In genomic region chr10:112958275-112958995, GRCh38 we compare ENCODE assay signal across 13 cellular contexts. TPM values are rescaled to one million over a fixed set of nuclear protein-coding genes. Genes with fewer than 3 reads are reported as not detected.
DNase-seq lines count a peak whose midpoint lies in the region; ATAC-seq, FAIRE-seq and TF ChIP-seq lines count a peak whose summit lies in the region.
"Had no signal": no experiment of that assay in that cellular context is flagged by ENCODE, and none has a peak within 500 bp of the region (broad histone marks: within the 10 kb centered on the region; RNA-seq: fewer than 3 reads in every experiment).

No MANE protein-coding gene starts in this region.

- intact Hi-C loops in mammary epithelial cell (cut with micrococcal nuclease) = no loop called here
- intact Hi-C loops in sigmoid colon (cut with DNase I) = loop anchor here (10.0 kb wide), 1 partner anchor 394 kb away; no protein-coding TSS in a partner anchor

- peaks cover 87% of the 10 kb centered on the region for H3K79me2 ChIP-seq in mammary epithelial cell (ENCODE audit: insufficient read depth, low read length)

- dilution Hi-C loops in mammary epithelial cell (cut with HindIII; ENCODE audit: low sequenced_read_pairs) = no loop called here

- no peaks in the 10 kb centered on the region for H4K20me1 ChIP-seq in mammary epithelial cell (ENCODE audit: insufficient read depth, low read length)

- no peaks in the 10 kb centered on the region for H3K79me1 ChIP-seq in mesenchymal stem cell (replicated peaks; ENCODE audit: low read length, poor library complexity, severe bottlenecking)
- H3K79me1 ChIP-seq in neuronal stem cell (ENCODE audit: low read depth, low read length) = no peaks in the 10 kb centered on the region

- POLR2A ChIA-PET in AG04450 (lab: Yijun Ruan, JAX) = interaction anchor here (0.5 to 1.3 kb wide), 5 partner anchors 8 to 172 kb away, joined by 3 to 9 read pairs (median 3); partner anchors contain the start of gene TCF7L2

- H3K9ac ChIP-seq in mammary epithelial cell (ENCODE audit: insufficient read depth, low read length) (peak overlapping the region; percentile 15), mesenchymal stem cell (ENCODE audit: low read length) (peak overlapping the region; percentile 99), neuronal stem cell (ENCODE audit: low read depth, low read length, poor library complexity) (no peak overlapping the region)

- no peak overlapping the region for H3K4ac ChIP-seq in mesenchymal stem cell (ENCODE audit: low read depth in 1 of 2, low read length in 2 of 2)
- no peak overlapping the region for H3K4ac ChIP-seq in neuronal stem cell (ENCODE audit: low read length)

- H3K14ac ChIP-seq in mesenchymal stem cell (ENCODE audit: low read length in 2 of 2) (peak overlapping the region in 1 of 2 experiments; percentile 80), neuronal stem cell (ENCODE audit: low read length) (no peak overlapping the region)

- CTCF ChIA-PET in AG04450 (lab: Charles Lee) (interaction anchor here (0.7 to 1.2 kb wide), 2 partner anchors 427 to 1980 kb away, joined by 4 read pairs; partner anchors contain the start of gene TRUB1), mammary epithelial cell (lab: Charles Lee; ENCODE audit: low non-redundant PET) (no interaction called here)

- ATAC-seq in GM21360 (IDR thresholded peaks at IDR 0.05; ENCODE audit: unreplicated experiment) = no peak
- ATAC-seq: natural killer cell treated with Interleukin-12 subunit alpha and Interleukin-12 subunit beta and Interleukin-15 and Interleukin-18, amount 100 ng/mL, for 72 hours had no signal

- DNase-seq in AG04450 (ENCODE audit: low read depth, low spot score) = peak; percentile 84
- DNase-seq in HT1080 (ENCODE audit: low read depth) = peak; percentile 71
- DNase-seq in mammary epithelial cell = no peak
- peak; percentile 91 for DNase-seq in mesenchymal stem cell
- no peak for DNase-seq in GM19239 (ENCODE audit: insufficient read length, low spot score)
- DNase-seq in neuronal stem cell (ENCODE audit: low spot score) = no peak
- no peak for DNase-seq in sigmoid colon
- DNase-seq: activated CD4-positive, alpha-beta memory T cell treated with anti-CD3 and anti-CD28 coated beads, Interleukin-2, amount 10 ng/mL, durations not matched to agents 7 days and 5 days; aorta; CD4-positive, CD25-positive, alpha-beta regulatory T cell; NCI-H2081 treated with DMSO at 0.1 percent for 48 hours had no signal

- BruUV-seq in mammary epithelial cell (replicated peaks; lab: Mats Ljungman, UMichigan) = no TSS peak

- H4K8ac ChIP-seq in mesenchymal stem cell (ENCODE audit: low read length) (no peak overlapping the region), neuronal stem cell (ENCODE audit: low read depth, low read length) (no peak overlapping the region)

- H2BK120ac ChIP-seq in mesenchymal stem cell (ENCODE audit: low read depth, low read length) (no peak overlapping the region), neuronal stem cell (ENCODE audit: low read depth, low read length) (no peak overlapping the region)

- H3K4me3 ChIP-seq in AG04450 (ENCODE audit: low read depth, low read length) = 0 out of 2 replicates have a peak overlapping the region, but pooled peaks have one; percentile 2
- H3K4me3 ChIP-seq in mammary epithelial cell (replicated peaks in 1 of 3; ENCODE audit: insufficient read depth in 1 of 3, low read depth in 2 of 3, low read length in 3 of 3) = no peak overlapping the region
- peak overlapping the region in 1 of 2 experiments; percentile 52 for H3K4me3 ChIP-seq in mesenchymal stem cell (ENCODE audit: insufficient read depth in 1 of 2, low read depth in 1 of 2, low read length in 2 of 2)
- H3K4me3 ChIP-seq in neuronal stem cell (ENCODE audit: low read length in 2 of 2) = no peak overlapping the region
- H3K4me3 ChIP-seq in sigmoid colon = no peak overlapping the region

- H4K91ac ChIP-seq in mesenchymal stem cell (ENCODE audit: low read length) (no peak overlapping the region), neuronal stem cell (ENCODE audit: low read depth, low read length, poor library complexity) (no peak overlapping the region)

- H3K9me3 ChIP-seq in AG04450 (ENCODE audit: control insufficient read depth, insufficient read depth, low read length) = no peaks in the 10 kb centered on the region
- no peaks in the 10 kb centered on the region for H3K9me3 ChIP-seq in mammary epithelial cell (replicated peaks; ENCODE audit: insufficient read depth, low read length)
- no peaks in the 10 kb centered on the region for H3K9me3 ChIP-seq in mesenchymal stem cell (ENCODE audit: control insufficient read depth, low read length)
- H3K9me3 ChIP-seq in neuronal stem cell (replicated peaks in 1 of 2; ENCODE audit: control insufficient read depth in 2 of 2, insufficient read depth in 1 of 2, low read depth in 1 of 2, low read length in 2 of 2) = no peaks in the 10 kb centered on the region
- no peaks in the 10 kb centered on the region for H3K9me3 ChIP-seq in sigmoid colon

- H2BK15ac ChIP-seq in mesenchymal stem cell (ENCODE audit: low read depth, poor library complexity, severe bottlenecking) (no peak overlapping the region), neuronal stem cell (ENCODE audit: low read length) (no peak overlapping the region)

- no peak for FAIRE-seq in GM19239 (lab: Jason Lieb, UNC)

- H3K4me2 ChIP-seq in mammary epithelial cell (ENCODE audit: insufficient read depth, low read depth, low read length) (peak overlapping the region; percentile 63), mesenchymal stem cell (ENCODE audit: low read length, poor library complexity, severe bottlenecking) (peak overlapping the region; percentile 71), neuronal stem cell (ENCODE audit: insufficient read depth, low read length, poor library complexity, severe bottlenecking) (no peak overlapping the region)

- no peaks in the 10 kb centered on the region for H3K36me3 ChIP-seq in mammary epithelial cell (ENCODE audit: insufficient read depth, low read length)
- H3K36me3 ChIP-seq in mesenchymal stem cell (ENCODE audit: control insufficient read depth in 1 of 2, insufficient read depth in 2 of 2, low read depth in 1 of 2, low read length in 2 of 2) = no peaks in the 10 kb centered on the region
- peaks cover 0 to 37% of the 10 kb centered on the region in 2 donors for H3K36me3 ChIP-seq in neuronal stem cell (replicated peaks in 1 of 2; ENCODE audit: control insufficient read depth in 2 of 2, insufficient read depth in 2 of 2, low read length in 2 of 2)
- no peaks in the 10 kb centered on the region for H3K36me3 ChIP-seq in sigmoid colon

- H2AK5ac ChIP-seq in mesenchymal stem cell (ENCODE audit: low read length, severe bottlenecking) (peak overlapping the region; percentile 15), neuronal stem cell (ENCODE audit: low read depth, low read length) (no peak overlapping the region)

- H3K18ac ChIP-seq in mesenchymal stem cell (ENCODE audit: low read depth in 1 of 2, low read length in 2 of 2) (peak overlapping the region in 1 of 2 experiments; percentile 96), neuronal stem cell (ENCODE audit: low read length) (no peak overlapping the region)

- no peak for TF ChIP-seq CTCF in AG04450 (IDR thresholded peaks at IDR 0.05; ENCODE audit: low read depth, low read length)
- TF ChIP-seq CTCF in mammary epithelial cell (conservative IDR thresholded peaks at IDR 0.05 in 1 of 2, IDR thresholded peaks at IDR 0.05 in 1 of 2; ENCODE audit: extremely low read depth in 1 of 2, insufficient read depth in 1 of 2, low read depth in 1 of 2, low read length in 2 of 2) = no peak
- no peak for TF ChIP-seq CTCF in sigmoid colon (IDR thresholded peaks at IDR 0.05)

- no peak overlapping the region for H2AFZ ChIP-seq in mammary epithelial cell (ENCODE audit: low read depth, low read length)
- no peak overlapping the region for H2AFZ ChIP-seq in mesenchymal stem cell (ENCODE audit: low read depth, low read length)
- no peak overlapping the region for H2AFZ ChIP-seq in neuronal stem cell (ENCODE audit: low read length)

- peak overlapping the region; percentile 46 for H2BK5ac ChIP-seq in mesenchymal stem cell (ENCODE audit: low read depth, low read length, poor library complexity, severe bottlenecking)
- H2BK5ac ChIP-seq in neuronal stem cell (ENCODE audit: low read length) = no peak overlapping the region

- no peak overlapping the region for H2BK12ac ChIP-seq in mesenchymal stem cell (ENCODE audit: low read length in 2 of 2)
- no peak overlapping the region for H2BK12ac ChIP-seq in neuronal stem cell (ENCODE audit: low read length)

- 55% methylated on average over 8 of the region's 8 CpGs for WGBS in mammary epithelial cell (ENCODE audit: low coverage, missing lambda C conversion rate)
- 6% methylated on average over 7 of the region's 8 CpGs for WGBS in mesenchymal stem cell
- WGBS in neuronal stem cell (ENCODE audit: extremely low coverage in 2 of 2, insufficient read length in 2 of 2, insufficient replicate concordance in 1 of 2), 2 donors = 100% methylated on average over 1 of the region's 8 CpGs; no CpG with 5 or more reads in 1 of the 2 donors
- WGBS in sigmoid colon, 2 donors = 71 to 80% methylated on average over 8 of the region's 8 CpGs

- TF ChIP-seq EP300 in sigmoid colon (IDR thresholded peaks at IDR 0.05) = no peak

- H3K27ac ChIP-seq in AG04450 (ENCODE audit: low read depth, low read length) (peak overlapping the region; percentile 83), mammary epithelial cell (ENCODE audit: insufficient read depth, low read depth, low read length) (peak overlapping the region; percentile 79), mesenchymal stem cell (ENCODE audit: low read length, poor library complexity, severe bottlenecking) (peak overlapping the region; percentile 97), neuronal stem cell (replicated peaks; ENCODE audit: low read length) (no peak overlapping the region), sigmoid colon (peak overlapping the region in 1 of 4 donors; percentile 20)

- H3K27me3 ChIP-seq in AG04450 (ENCODE audit: control insufficient read depth, insufficient read depth, low read length) (no peaks in the 10 kb centered on the region), mammary epithelial cell (ENCODE audit: insufficient read depth, low read length) (no peaks in the 10 kb centered on the region), mesenchymal stem cell (ENCODE audit: control insufficient read depth in 1 of 2, insufficient read depth in 1 of 2, low read length in 2 of 2) (no peaks in the 10 kb centered on the region), neuronal stem cell (ENCODE audit: control insufficient read depth in 3 of 3, insufficient read depth in 3 of 3, low read depth in 1 of 3, low read length in 3 of 3) (no peaks in the 10 kb centered on the region), sigmoid colon (no peaks in the 10 kb centered on the region)

- H3K23ac ChIP-seq in mesenchymal stem cell (ENCODE audit: low read length in 2 of 2) (no peak overlapping the region), neuronal stem cell (ENCODE audit: low read depth, low read length, poor library complexity) (no peak overlapping the region)

- TF ChIP-seq POLR2A in sigmoid colon (IDR thresholded peaks at IDR 0.05) = no peak

- H3K4me1 ChIP-seq in mammary epithelial cell (ENCODE audit: insufficient read depth, low read length) = peaks cover 59% of the 10 kb centered on the region
- peaks cover 14% of the 10 kb centered on the region for H3K4me1 ChIP-seq in mesenchymal stem cell (ENCODE audit: control insufficient read depth, insufficient read depth, low read depth, low read length)
- peaks cover 32 to 61% of the 10 kb centered on the region in 2 donors for H3K4me1 ChIP-seq in neuronal stem cell (ENCODE audit: control insufficient read depth in 2 of 2, insufficient read depth in 1 of 2, low read depth in 1 of 2, low read length in 2 of 2)
- H3K4me1 ChIP-seq in sigmoid colon = peaks cover 0 to 85% (median 83%) of the 10 kb centered on the region in 4 donors

- in situ Hi-C loops in mammary epithelial cell (cut with MboI; ENCODE audit: low sequenced_read_pairs in 2 of 2) = no loop called here

RNA-seq across cellular contexts. Expression of gene TCF7L2, which starts 8.4 kb away (rescaled TPM):
- 6.3 and 7.7 TPM in 2 replicates for polyA plus RNA-seq in AG04450 (2011; rRNA removed)
- 16.8 and 17.0 TPM in 2 replicates for polyA minus RNA-seq in AG04450 (2011; rRNA and poly(A)+ RNA removed)
- total RNA-seq in HT1080 (2014; rRNA removed; shearing (Covaris generic)) = 3.3 and 9.6 TPM in 2 replicates
- polyA plus RNA-seq in HT1080 (2015; cell fraction: cytosol; rRNA removed) = 14.8 and 18.4 TPM in 2 replicates
- 38.0 and 40.4 TPM in 2 replicates for polyA plus RNA-seq in HT1080 (2015; cell fraction: nucleus; rRNA removed)
- 10 to 100 TPM in 1 of 2 donors, 1 to 10 TPM in 1; 7.7 to 19.4 TPM for total RNA-seq in mammary epithelial cell
- polyA plus RNA-seq in mammary epithelial cell = 3.4 TPM
- 7.8 TPM for polyA minus RNA-seq in mammary epithelial cell
- 35.0 TPM for polyA plus RNA-seq in mesenchymal stem cell (2013, experiment 1 of 2)
- 36.7 TPM for polyA plus RNA-seq in mesenchymal stem cell (2013, experiment 2 of 2)
- 67.4 TPM for polyA plus RNA-seq in neuronal stem cell (2013, experiment 1 of 2)
- polyA plus RNA-seq in neuronal stem cell (2013, experiment 2 of 2) = 70.5 TPM
- 10 to 100 TPM; 15.3 to 40.4 (median 23.3) TPM for total RNA-seq in sigmoid colon
- polyA plus RNA-seq in sigmoid colon = 10 to 100 TPM; 30.0 to 32.0 (median 31.7) TPM

Comparison
In these comparisons a context has a peak if more than half of its experiments do, and no peak if none do; other contexts are left out.
1. DNase-seq: peak in AG04450 (single experiment), HT1080 (single experiment) and mesenchymal stem cell (single experiment); none in mammary epithelial cell (single experiment), GM19239 (single experiment), neuronal stem cell (single experiment) and sigmoid colon (single experiment).